24 cellular contexts compared by ENCODE assay signal in the genomic region with DNA sequence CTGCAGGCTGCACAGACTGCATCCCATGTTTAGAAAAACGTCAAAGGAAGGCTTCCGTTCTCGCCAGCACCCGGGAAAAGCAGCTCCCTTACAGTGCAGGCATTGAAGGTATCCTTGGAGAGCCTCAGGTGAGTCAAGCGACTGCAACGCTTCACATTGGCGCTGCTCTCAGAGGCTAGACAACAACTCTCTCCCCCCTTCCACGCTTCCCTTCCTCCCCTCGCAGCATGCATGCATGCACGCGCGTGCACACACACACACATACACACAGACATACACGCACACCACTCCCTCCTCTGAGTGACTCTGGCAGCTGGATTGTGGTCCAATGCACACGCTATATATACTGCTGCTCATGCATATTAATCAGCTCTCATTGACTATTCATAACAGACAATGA.
DNase-seq lines count a peak whose midpoint lies in the region; ATAC-seq and TF ChIP-seq lines count a peak whose summit lies in the region.
"Had no signal": no experiment of that assay in that cellular context is flagged by ENCODE, and none has a peak within 500 bp of the region (broad histone marks: within the 10 kb centered on the region; RNA-seq: fewer than 3 reads in every experiment).

No MANE protein-coding gene starts in this region.

- peaks cover 32% of the 10 kb centered on the region for H3K27me3 Mint-ChIP-seq in T-helper 17 cell

- H3K9me3 Mint-ChIP-seq in activated naive CD4-positive, alpha-beta T cell treated with anti-CD3 and anti-CD28 coated beads, Interleukin-2, amount 50 U/mL, for 72 hours, result no peaks in the 10 kb centered on the region
- H3K9me3 Mint-ChIP-seq: HFFc6; naive B cell; stimulated activated naive CD8-positive, alpha-beta T cell treated with anti-CD3 and anti-CD28 coated beads, Interleukin-15, Interleukin-2, amounts not matched to agents 100 ng/mL and 50 ng/mL, for 24 hours had no signal

- no peaks in the 10 kb centered on the region for H3K4me1 Mint-ChIP-seq in T-helper 17 cell
- H3K4me1 Mint-ChIP-seq: naive B cell had no signal

- H3K27ac ChIP-seq in tibial nerve, result peak overlapping the region in 3 of 4 donors; percentile 10 to 78 (median 32)
- H3K27ac ChIP-seq: BLaER1 treated with 17β-estradiol and CSF1 and Interleukin-3, amounts not matched to agents 10 nM and 100 nM; pancreas; skin epidermis; upper lobe of left lung had no signal

- no peaks in the 10 kb centered on the region for H3K9me3 ChIP-seq in T-helper 17 cell (ENCODE audit: control insufficient read depth, low read length, poor library complexity, severe bottlenecking)
- no peaks in the 10 kb centered on the region for H3K9me3 ChIP-seq in tibial nerve
- H3K9me3 ChIP-seq: BLaER1 treated with 17β-estradiol and CSF1 and Interleukin-3, amounts not matched to agents 10 nM and 100 nM; pancreas; upper lobe of left lung had no signal

- DNase-seq in NCI-H748 (lab: John Stamatoyannopoulos, UW; ENCODE audit: unreplicated experiment) (peak; percentile 4), NCI-H748 treated with DMSO at 0.1 percent for 48 hours (lab: John Stamatoyannopoulos, UW) (no peak), T-helper 17 cell (no peak), left ventricle myocardium superior (no peak), tibial nerve (ENCODE audit: low spot score in 2 of 2) (no peak), CD1c-positive myeloid dendritic cell (ENCODE audit: extremely low spot score) (no peak)
- no peak for DNase-seq in activated naive CD4-positive, alpha-beta T cell treated with anti-CD3 and anti-CD28 coated beads, Interleukin-2, amount 50 U/mL, for 72 hours (ENCODE audit: low spot score in 2 of 2)
- DNase-seq: activated CD4-positive, alpha-beta T cell treated with anti-CD3 and anti-CD28 coated beads, Interleukin-2, amount 50 U/mL, for 1 hour; activated CD8-positive, alpha-beta memory T cell treated with anti-CD3 and anti-CD28 coated beads, Interleukin-2, amount 50 U/mL, for 48 hours; activated effector memory CD4-positive, alpha-beta T cell treated with anti-CD3 and anti-CD28 coated beads, Interleukin-2, amount 50 U/mL, for 16 hours; effector CD8-positive, alpha-beta T cell; HFFc6; naive B cell; NCI-H1092; NCI-H2029 treated with DMSO at 0.1 percent for 48 hours; NCI-H510A treated with DMSO at 0.1 percent for 48 hours; pancreas; SHP77; T-helper 1 cell had no signal

- TF ChIP-seq CTCF in tibial nerve (IDR thresholded peaks at IDR 0.05), result no peak

- WGBS in tibial nerve, 2 donors, result 51 to 70% methylated on average over 14 of the region's 14 CpGs

- H3K36me3 ChIP-seq in tibial nerve, result no peaks in the 10 kb centered on the region
- H3K36me3 ChIP-seq: BLaER1 treated with 17β-estradiol and CSF1 and Interleukin-3, amounts not matched to agents 10 nM and 100 nM; pancreas; upper lobe of left lung had no signal

- peak in 1 of 2 donors; percentile 86 for TF ChIP-seq EP300 in tibial nerve (IDR thresholded peaks at IDR 0.05)

- no peaks in the 10 kb centered on the region for H3K36me3 Mint-ChIP-seq in T-helper 17 cell (ENCODE audit: low read depth)
- H3K36me3 Mint-ChIP-seq in activated naive CD4-positive, alpha-beta T cell treated with anti-CD3 and anti-CD28 coated beads, Interleukin-2, amount 50 U/mL, for 72 hours, result no peaks in the 10 kb centered on the region
- H3K36me3 Mint-ChIP-seq: naive B cell had no signal

- intact Hi-C loops in left ventricle myocardium superior (cut with micrococcal nuclease), result loop anchor here (10.0 kb wide), 1 partner anchor 329 kb away; no protein-coding TSS in a partner anchor

- no peaks in the 10 kb centered on the region for H3K27me3 ChIP-seq in tibial nerve
- H3K27me3 ChIP-seq: BLaER1 treated with 17β-estradiol and CSF1 and Interleukin-3, amounts not matched to agents 10 nM and 100 nM; pancreas; upper lobe of left lung had no signal

- H3K4me1 ChIP-seq in tibial nerve, result peaks cover 0 to 45% (median 15%) of the 10 kb centered on the region in 4 donors
- H3K4me1 ChIP-seq: pancreas had no signal

- H3K27ac Mint-ChIP-seq in T-helper 17 cell, result peak overlapping the region; percentile 49
- H3K27ac Mint-ChIP-seq in activated naive CD4-positive, alpha-beta T cell treated with anti-CD3 and anti-CD28 coated beads, Interleukin-2, amount 50 U/mL, for 72 hours, result no peak overlapping the region
- H3K27ac Mint-ChIP-seq: HFFc6; naive B cell; stimulated activated naive CD8-positive, alpha-beta T cell treated with anti-CD3 and anti-CD28 coated beads, Interleukin-15, Interleukin-2, amounts not matched to agents 100 ng/mL and 50 ng/mL, for 24 hours had no signal

- H3K4me3 Mint-ChIP-seq in T-helper 17 cell, result no peak overlapping the region
- H3K4me3 Mint-ChIP-seq: HFFc6; naive B cell; stimulated activated naive CD8-positive, alpha-beta T cell treated with anti-CD3 and anti-CD28 coated beads, Interleukin-15, Interleukin-2, amounts not matched to agents 100 ng/mL and 50 ng/mL, for 24 hours had no signal

- peak overlapping the region in 3 of 4 donors; percentile 2 to 42 (median 6) for H3K4me3 ChIP-seq in tibial nerve
- H3K4me3 ChIP-seq: BLaER1 treated with 17β-estradiol and CSF1 and Interleukin-3, amounts not matched to agents 10 nM and 100 nM; pancreas; upper lobe of left lung had no signal

- ATAC-seq in T-helper 17 cell, result no peak
- peak; percentile 6 for ATAC-seq in left ventricle myocardium superior
- ATAC-seq in activated naive CD4-positive, alpha-beta T cell treated with anti-CD3 and anti-CD28 coated beads, Interleukin-2, amount 50 U/mL, for 72 hours, result no peak
- no peak for ATAC-seq in GM19035 (IDR thresholded peaks at IDR 0.05; ENCODE audit: unreplicated experiment)

- TF ChIP-seq POLR2A in tibial nerve (IDR thresholded peaks at IDR 0.05), result no peak
